Comparison of ENCODE assay signal across 13 cellular contexts in genomic region chr10:115572740-115573455, GRCh38.
A peak's percentile ranks its signal among the peaks of the same experiment; 100 is the strongest.
DNase-seq lines count a peak whose midpoint lies in the region; ATAC-seq and TF ChIP-seq lines count a peak whose summit lies in the region.
"Had no signal": no experiment of that assay in that cellular context is flagged by ENCODE, and none has a peak within 500 bp of the region (broad histone marks: within the 10 kb centered on the region; RNA-seq: fewer than 3 reads in every experiment).

No MANE protein-coding gene starts in this region.

- H3K79me2 ChIP-seq in DND-41 (ENCODE audit: insufficient read depth, low read length), result no peaks in the 10 kb centered on the region
- H3K79me2 ChIP-seq in HCT116 (ENCODE audit: insufficient read depth, low read length), result no peaks in the 10 kb centered on the region

- H3K4me2 ChIP-seq in DND-41 (ENCODE audit: insufficient read depth, low read length), result no peak overlapping the region
- no peak overlapping the region for H3K4me2 ChIP-seq in HCT116 (ENCODE audit: low read length)

- TF ChIP-seq RAD21 in HCT116 (IDR thresholded peaks at IDR 0.05; ENCODE audit: low read depth), result peak; percentile 41

- H2AFZ ChIP-seq in DND-41 (ENCODE audit: low read depth, low read length), result no peak overlapping the region
- H2AFZ ChIP-seq in HCT116 (ENCODE audit: low read depth, low read length, poor library complexity, severe bottlenecking), result no peak overlapping the region

- intact Hi-C loops in HCT116 (cut with micrococcal nuclease) (loop anchor here (1.0 kb wide), 3 partner anchors 141 to 432 kb away; no protein-coding TSS in a partner anchor), left cardiac atrium (cut with DNase I) (no loop called here)

- no peak for TF ChIP-seq POLR2A in HCT116 (IDR thresholded peaks at IDR 0.05; ENCODE audit: borderline replicate concordance, extremely low read depth, insufficient read depth, insufficient read length)

- CTCF ChIA-PET in HCT116 (lab: Charles Lee), result interaction anchor here (1.6 kb wide), 1 partner anchor 219 kb away, joined by 3 read pairs; no protein-coding TSS in a partner anchor
- CTCF ChIA-PET in RWPE1 (lab: Yijun Ruan, JAX), result interaction anchor here (0.6 kb wide), 2 partner anchors 20 to 82 kb away, joined by 3 read pairs; no protein-coding TSS in a partner anchor

- no peaks in the 10 kb centered on the region for H3K9me2 ChIP-seq in HCT116 (ENCODE audit: insufficient read depth)

- H4K20me1 ChIP-seq in DND-41 (ENCODE audit: insufficient read depth, low read length), result no peaks in the 10 kb centered on the region
- no peaks in the 10 kb centered on the region for H4K20me1 ChIP-seq in HCT116 (ENCODE audit: insufficient read depth)

- H3K27ac ChIP-seq in DND-41 (ENCODE audit: low read length) (no peak overlapping the region), HCT116 (ENCODE audit: low read depth, low read length) (no peak overlapping the region), RWPE1 (no peak overlapping the region)
- H3K27ac ChIP-seq: esophagus squamous epithelium had no signal

- H3K4me1 ChIP-seq in DND-41 (ENCODE audit: insufficient read depth, low read length) (no peaks in the 10 kb centered on the region), HCT116 (ENCODE audit: control insufficient read depth in 1 of 2, insufficient read depth in 2 of 2, low read length in 2 of 2) (no peaks in the 10 kb centered on the region)
- H3K4me1 ChIP-seq: esophagus squamous epithelium had no signal

- POLR2A ChIA-PET in HCT116 (lab: Charles Lee), result no interaction called here
- POLR2A ChIA-PET in RWPE1 (lab: Yijun Ruan, JAX; ENCODE audit: low non-redundant PET), result no interaction called here

- no peaks in the 10 kb centered on the region for H3K27me3 ChIP-seq in DND-41 (ENCODE audit: insufficient read depth, low read length, poor library complexity)
- peaks cover under 1% of the 10 kb centered on the region; the same call in 1 of the 2 replicates for H3K27me3 ChIP-seq in HCT116 (ENCODE audit: insufficient read depth, low read length)
- H3K27me3 ChIP-seq in kidney epithelial cell (ENCODE audit: control insufficient read depth, insufficient read depth, low read length), result no peaks in the 10 kb centered on the region
- H3K27me3 ChIP-seq: esophagus squamous epithelium had no signal

- no peak overlapping the region for H3K9ac ChIP-seq in DND-41 (ENCODE audit: low read depth, low read length)
- H3K9ac ChIP-seq in HCT116 (ENCODE audit: low read length), result no peak overlapping the region

- H3K36me3 ChIP-seq in DND-41 (ENCODE audit: insufficient read depth, low read length) (no peaks in the 10 kb centered on the region), HCT116 (ENCODE audit: control insufficient read depth in 1 of 2, insufficient read depth in 2 of 2, low read length in 2 of 2) (no peaks in the 10 kb centered on the region), kidney epithelial cell (ENCODE audit: control insufficient read depth, insufficient read depth, low read length) (no peaks in the 10 kb centered on the region)
- H3K36me3 ChIP-seq: esophagus squamous epithelium had no signal

- TF ChIP-seq CTCF in DND-41 (IDR thresholded peaks at IDR 0.05; ENCODE audit: borderline replicate concordance, extremely low read depth, low read length, poor library complexity, severe bottlenecking) (peak; percentile 28), HCT116 (IDR thresholded peaks at IDR 0.05 in 2 of 3, conservative IDR thresholded peaks at IDR 0.05 in 1 of 3; ENCODE audit: borderline replicate concordance in 1 of 3, insufficient read depth in 1 of 3, low read depth in 2 of 3, low read length in 2 of 3) (peak; percentile 24 to 79 (median 78); a peak in 5 of 6 replicates), RWPE1 (conservative IDR thresholded peaks at IDR 0.05; ENCODE audit: low read depth) (no peak), kidney epithelial cell (IDR thresholded peaks at IDR 0.05; ENCODE audit: insufficient read depth, low read length, poor library complexity, severe bottlenecking) (peak; percentile 38)

- RAD21 ChIA-PET in HCT116 (lab: Charles Lee; ENCODE audit: low non-redundant PET in 1 of 2, low total read pairs in 2 of 2, uncharacterized antibody in 2 of 2, unreplicated experiment in 2 of 2), result no interaction called here

- no peak for ATAC-seq in DND-41 (ENCODE audit: insufficient read depth, low read depth)
- peak; percentile 96 for ATAC-seq in HCT116
- ATAC-seq in GM19395 (IDR thresholded peaks at IDR 0.05; ENCODE audit: unreplicated experiment), result no peak
- no peak for ATAC-seq in left cardiac atrium
- ATAC-seq: stimulated activated effector memory CD8-positive, alpha-beta T cell treated with anti-CD3 and anti-CD28 coated beads, Interleukin-12 subunit alpha, Interleukin-12 subunit beta, amount 100 ng/mL, for 72 hours had no signal

- BruUV-seq in HCT116 (replicated peaks; lab: Mats Ljungman, UMichigan), result no TSS peak

- H3K4me3 ChIP-seq in DND-41 (ENCODE audit: low read depth in 1 of 2, low read length in 2 of 2), result no peak overlapping the region
- no peak overlapping the region for H3K4me3 ChIP-seq in HCT116 (replicated peaks in 1 of 2; ENCODE audit: low read depth in 1 of 2, low read length in 2 of 2)
- H3K4me3 ChIP-seq in kidney epithelial cell (ENCODE audit: low read depth, low read length), result no peak overlapping the region
- H3K4me3 ChIP-seq: esophagus squamous epithelium had no signal

- H3K9me3 ChIP-seq in DND-41 (ENCODE audit: insufficient read depth, low read length, severe bottlenecking) (no peaks in the 10 kb centered on the region), HCT116 (ENCODE audit: control insufficient read depth in 1 of 2, insufficient read depth in 1 of 2, low read depth in 1 of 2, low read length in 2 of 2) (no peaks in the 10 kb centered on the region)
- H3K9me3 ChIP-seq: esophagus squamous epithelium had no signal

- DNase-seq in DND-41 (no peak), HCT116 (ENCODE audit: low read depth, low spot score) (peak; percentile 7), RWPE1 (ENCODE audit: low spot score) (peak; percentile 3), kidney epithelial cell (ENCODE audit: low read depth) (no peak), medulla oblongata (ENCODE audit: extremely low spot score) (no peak), DMS114 treated with DMSO at 0.1 percent for 48 hours (lab: John Stamatoyannopoulos, UW; ENCODE audit: unreplicated experiment) (no peak), left cardiac atrium (no peak)
- DNase-seq: activated CD4-positive, alpha-beta T cell treated with anti-CD3 and anti-CD28 coated beads, Interleukin-2, amount 50 U/mL, for 1 hour; esophagus squamous epithelium; NCI-H1105 treated with DMSO at 0.1 percent for 48 hours; small intestine had no signal

TF ChIP-seq in HCT116, 20 proteins besides CTCF, POLR2A, EP300 and RAD21:
- no peak for TF ChIP-seq EGR1 (IDR thresholded peaks at IDR 0.05; ENCODE audit: low read depth)
- TF ChIP-seq ZNF274 (IDR thresholded peaks at IDR 0.05; ENCODE audit: low read depth, low read length), result no peak

Comparison
In these comparisons a context has a peak if more than half of its experiments do, and no peak if none do; other contexts are left out.
1. DNase-seq: peak in HCT116 (single experiment) and RWPE1 (single experiment); none in DND-41 (single experiment), kidney epithelial cell (single experiment), medulla oblongata (single experiment), DMS114 treated with DMSO at 0.1 percent for 48 hours (single experiment) and left cardiac atrium (single experiment).